ENCODE assay signal across 10 cellular contexts in the genomic region with DNA sequence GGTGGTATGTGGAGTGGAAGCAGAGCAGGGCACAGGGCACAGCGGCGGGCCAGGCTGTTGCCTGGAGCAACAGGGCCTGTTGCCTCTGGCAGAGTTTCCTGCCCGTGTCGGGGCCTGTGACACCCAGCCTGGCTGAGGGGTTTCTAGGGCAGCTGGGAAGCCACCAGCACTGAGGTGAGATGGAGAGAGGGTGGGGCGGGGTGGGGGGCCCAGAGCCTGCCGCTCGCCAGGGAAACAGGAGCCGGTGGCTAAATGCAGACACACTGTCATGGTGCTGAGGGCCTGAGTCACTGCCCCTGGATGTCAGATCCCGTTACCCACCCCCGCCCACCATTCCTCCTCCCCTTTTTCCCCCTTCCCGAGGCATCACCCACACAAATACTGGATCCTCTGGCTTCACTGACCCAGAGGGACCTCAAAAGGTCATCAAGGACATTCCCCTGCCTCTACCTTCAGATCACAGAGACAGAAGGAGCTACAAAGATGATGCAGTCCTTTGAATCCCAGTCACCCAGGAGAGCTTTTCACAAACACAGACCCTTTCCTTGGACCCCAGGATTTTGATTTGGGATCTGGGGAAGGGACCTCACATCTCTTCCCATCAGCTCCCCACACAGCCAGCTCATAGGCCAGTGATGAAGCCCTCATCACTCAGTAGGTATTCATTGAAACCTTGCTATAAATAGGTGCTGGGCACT. TPM values are rescaled to one million over a fixed set of nuclear protein-coding genes. Genes with fewer than 3 reads are reported as not detected.
DNase-seq lines count a peak whose midpoint lies in the region; ATAC-seq and TF ChIP-seq lines count a peak whose summit lies in the region.
"Had no signal": no experiment of that assay in that cellular context is flagged by ENCODE, and none has a peak within 500 bp of the region (broad histone marks: within the 10 kb centered on the region; RNA-seq: fewer than 3 reads in every experiment).

No MANE protein-coding gene starts in this region.

- H3K27ac ChIP-seq in duodenal mucosa (ENCODE audit: low read depth, low read length): peak overlapping the region; percentile 36
- H3K27ac ChIP-seq in mesendoderm (ENCODE audit: low read depth, low read length): no peak overlapping the region
- H3K27ac ChIP-seq in tibial nerve: peak overlapping the region in 3 of 4 donors; percentile 64 to 86 (median 84)

- H4K5ac ChIP-seq in mesendoderm (ENCODE audit: low read length): no peak overlapping the region

- no peak overlapping the region for H3K4ac ChIP-seq in mesendoderm (ENCODE audit: low read depth, low read length)

- no peaks in the 10 kb centered on the region for H3K79me1 ChIP-seq in mesendoderm (ENCODE audit: low read length)

- H2BK15ac ChIP-seq in mesendoderm (replicated peaks; ENCODE audit: low read depth): no peak overlapping the region

- H3K4me1 ChIP-seq in duodenal mucosa (ENCODE audit: control insufficient read depth in 1 of 2, insufficient read depth in 2 of 2, low read length in 2 of 2): peaks cover 0 to 6% of the 10 kb centered on the region in 2 donors
- no peaks in the 10 kb centered on the region for H3K4me1 ChIP-seq in mesendoderm (ENCODE audit: control insufficient read depth, low read depth, low read length)
- H3K4me1 ChIP-seq in tibial nerve: peaks cover 0 to 51% (median 18%) of the 10 kb centered on the region in 4 donors

- no peak overlapping the region for H3K23ac ChIP-seq in mesendoderm (ENCODE audit: low read length)

- TF ChIP-seq EP300 in tibial nerve (IDR thresholded peaks at IDR 0.05): no peak

- DNase-seq in HK-2 (ENCODE audit: unreplicated experiment) (peak; percentile 47), mesendoderm (peak; percentile 32), tibial nerve (ENCODE audit: low spot score in 2 of 2) (no peak), NCI-H748 treated with DMSO at 0.1 percent for 48 hours (lab: John Stamatoyannopoulos, UW) (no peak)
- no peak for DNase-seq in stimulated activated CD4-positive, alpha-beta T cell treated with anti-CD3 and anti-CD28 coated beads, Interleukin-12 subunit alpha, Interleukin-12 subunit beta, amount 100 ng/mL, for 4 hours
- DNase-seq: activated gamma-delta T cell treated with Interleukin-2 at 50 U/mL for 16 hours had no signal

- no peak overlapping the region for H2BK5ac ChIP-seq in mesendoderm (ENCODE audit: low read length)

- H3K27me3 ChIP-seq in duodenal mucosa (ENCODE audit: control insufficient read depth in 1 of 2, insufficient read depth in 2 of 2, low read length in 2 of 2) (no peaks in the 10 kb centered on the region), mesendoderm (ENCODE audit: insufficient read depth, low read length, poor library complexity) (no peaks in the 10 kb centered on the region), tibial nerve (no peaks in the 10 kb centered on the region)

- no peak overlapping the region for H2AK5ac ChIP-seq in mesendoderm (ENCODE audit: low read length)

- no peak for ATAC-seq in HG03460 (IDR thresholded peaks at IDR 0.05; ENCODE audit: unreplicated experiment)
- ATAC-seq in GM21381 (IDR thresholded peaks at IDR 0.05; ENCODE audit: unreplicated experiment): no peak

- no peak overlapping the region for H3K4me3 ChIP-seq in duodenal mucosa (ENCODE audit: low read depth in 1 of 2, low read length in 2 of 2)
- no peak overlapping the region for H3K4me3 ChIP-seq in mesendoderm (ENCODE audit: low read length)
- no peak overlapping the region for H3K4me3 ChIP-seq in tibial nerve

- no peak overlapping the region for H3K18ac ChIP-seq in mesendoderm (ENCODE audit: low read length)

- no peaks in the 10 kb centered on the region for H3K9me3 ChIP-seq in duodenal mucosa (ENCODE audit: control insufficient read depth in 1 of 2, low read length in 2 of 2)
- no peaks in the 10 kb centered on the region for H3K9me3 ChIP-seq in tibial nerve

- H2BK120ac ChIP-seq in mesendoderm (ENCODE audit: low read depth, low read length): no peak overlapping the region

- no CpG with 5 or more reads among the region's 11 CpGs for WGBS in mesendoderm (ENCODE audit: extremely low coverage, insufficient coverage, low lambda C conversion rate)
- WGBS in tibial nerve, 2 donors: 47 to 64% methylated on average over 10 to 11 of the region's 11 CpGs

- H3K4me2 ChIP-seq in mesendoderm (ENCODE audit: low read length): no peak overlapping the region

- no peak for TF ChIP-seq CTCF in tibial nerve (IDR thresholded peaks at IDR 0.05)

- no peaks in the 10 kb centered on the region for H3K79me2 ChIP-seq in mesendoderm (ENCODE audit: control insufficient read depth, insufficient read depth, low read length)

- H3K36me3 ChIP-seq in duodenal mucosa (ENCODE audit: control insufficient read depth in 1 of 2, insufficient read depth in 2 of 2, low read length in 2 of 2) (no peaks in the 10 kb centered on the region), mesendoderm (ENCODE audit: control insufficient read depth, insufficient read depth, low read length) (no peaks in the 10 kb centered on the region), tibial nerve (no peaks in the 10 kb centered on the region)

- TF ChIP-seq POLR2A in tibial nerve (IDR thresholded peaks at IDR 0.05): no peak

- no peak overlapping the region for H4K8ac ChIP-seq in mesendoderm (ENCODE audit: low read depth, low read length)

- H3K9ac ChIP-seq in duodenal mucosa (ENCODE audit: low read depth in 1 of 2, low read length in 2 of 2) (no peak overlapping the region), mesendoderm (ENCODE audit: low read length) (no peak overlapping the region)

- H3K56ac ChIP-seq in mesendoderm (ENCODE audit: low read length): no peak overlapping the region

RNA-seq across cellular contexts. Expression of a gene that starts 1.9 kb away (rescaled TPM):
- 0.03 TPM for polyA plus RNA-seq in mesendoderm (2013, experiment 1 of 2)
- polyA plus RNA-seq in mesendoderm (2013, experiment 2 of 2): 0.07 TPM
- 10 to 100 TPM; 10.4 to 42.6 (median 27.6) TPM for total RNA-seq in tibial nerve
- total RNA-seq: lung microvascular endothelial cell had no signal

RNA-seq across cellular contexts. Expression of a gene that starts 2.1 kb away (rescaled TPM):
- 0.29 TPM for polyA plus RNA-seq in mesendoderm (2013, experiment 1 of 2)
- polyA plus RNA-seq in mesendoderm (2013, experiment 2 of 2): 0.28 TPM
- total RNA-seq in tibial nerve: not detected
- total RNA-seq: lung microvascular endothelial cell had no signal

RNA-seq across cellular contexts. Expression of a gene that starts 15.7 kb away (rescaled TPM):
- polyA plus RNA-seq in mesendoderm (2013, experiment 1 of 2): 0.03 TPM
- polyA plus RNA-seq in mesendoderm (2013, experiment 2 of 2): 0.04 TPM
- total RNA-seq in tibial nerve: under 1 TPM in 2 of 4 donors, not detected in 2; 0.39 to 0.90 TPM

RNA-seq across cellular contexts. Expression of a gene that starts 23.9 kb away (rescaled TPM):
- 0.86 TPM for polyA plus RNA-seq in mesendoderm (2013, experiment 1 of 2)
- polyA plus RNA-seq in mesendoderm (2013, experiment 2 of 2): 0.74 TPM
- total RNA-seq in tibial nerve: 1 to 10 TPM in 1 of 4 donors, under 1 TPM in 2, not detected in 1; 0.39 to 3.1 (median 0.44) TPM
- total RNA-seq: lung microvascular endothelial cell had no signal

RNA-seq across cellular contexts. Expression of a gene that starts 43.8 kb away (rescaled TPM):
- 16.0 TPM for polyA plus RNA-seq in mesendoderm (2013, experiment 1 of 2)
- polyA plus RNA-seq in mesendoderm (2013, experiment 2 of 2): 15.4 TPM
- 10 to 100 TPM; 34.5 to 85.2 (median 52.4) TPM for total RNA-seq in tibial nerve

Comparison
In these comparisons a context has a peak if more than half of its experiments do, and no peak if none do; other contexts are left out.
1. DNase-seq: peak in HK-2 (single experiment) and mesendoderm (single experiment); none in tibial nerve (0 of 2), stimulated activated CD4-positive, alpha-beta T cell treated with anti-CD3 and anti-CD28 coated beads, Interleukin-12 subunit alpha, Interleukin-12 subunit beta, amount 100 ng/mL, for 4 hours (single experiment) and NCI-H748 treated with DMSO at 0.1 percent for 48 hours (single experiment).